ENCODE assay signal across 1 cellular context in genomic region chr17:78838574-78839005, GRCh38.
TF ChIP-seq lines count a peak whose summit lies in the region.

No MANE protein-coding gene starts in this region.

TF ChIP-seq in IMR-90, 13 proteins besides CTCF, POLR2A, EP300 and RAD21:
- TF ChIP-seq, protein P1, sequence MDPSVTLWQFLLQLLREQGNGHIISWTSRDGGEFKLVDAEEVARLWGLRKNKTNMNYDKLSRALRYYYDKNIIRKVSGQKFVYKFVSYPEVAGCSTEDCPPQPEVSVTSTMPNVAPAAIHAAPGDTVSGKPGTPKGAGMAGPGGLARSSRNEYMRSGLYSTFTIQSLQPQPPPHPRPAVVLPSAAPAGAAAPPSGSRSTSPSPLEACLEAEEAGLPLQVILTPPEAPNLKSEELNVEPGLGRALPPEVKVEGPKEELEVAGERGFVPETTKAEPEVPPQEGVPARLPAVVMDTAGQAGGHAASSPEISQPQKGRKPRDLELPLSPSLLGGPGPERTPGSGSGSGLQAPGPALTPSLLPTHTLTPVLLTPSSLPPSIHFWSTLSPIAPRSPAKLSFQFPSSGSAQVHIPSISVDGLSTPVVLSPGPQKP (IDR thresholded peaks at IDR 0.05; ENCODE audit: borderline replicate concordance, low read depth, low read length), result no peak
- TF ChIP-seq SMC3 (IDR thresholded peaks at IDR 0.05; ENCODE audit: low read depth, low read length) (no peak), RFX5 (IDR thresholded peaks at IDR 0.05; ENCODE audit: low read depth, low read length) (no peak)
